ENCODE assay signal across 2 cellular contexts in genomic region chr9:133393399-133393798, GRCh38.
TF ChIP-seq lines count a peak whose summit lies in the region.

No MANE protein-coding gene starts in this region.

TF ChIP-seq in HepG2, 621 proteins besides CTCF, POLR2A, EP300 and RAD21:
- TF ChIP-seq IKZF5 (CRISPR knock-in tag; IDR thresholded peaks at IDR 0.05), result no peak
- TF ChIP-seq CENPBD1 (CRISPR knock-in tag; IDR thresholded peaks at IDR 0.05; ENCODE audit: borderline replicate concordance, low read depth), result no peak
- no peak for TF ChIP-seq MTA3 (CRISPR knock-in tag; IDR thresholded peaks at IDR 0.05)
- TF ChIP-seq KLF15 (CRISPR knock-in tag; IDR thresholded peaks at IDR 0.05; ENCODE audit: borderline replicate concordance), result no peak
- TF ChIP-seq, protein P1, sequence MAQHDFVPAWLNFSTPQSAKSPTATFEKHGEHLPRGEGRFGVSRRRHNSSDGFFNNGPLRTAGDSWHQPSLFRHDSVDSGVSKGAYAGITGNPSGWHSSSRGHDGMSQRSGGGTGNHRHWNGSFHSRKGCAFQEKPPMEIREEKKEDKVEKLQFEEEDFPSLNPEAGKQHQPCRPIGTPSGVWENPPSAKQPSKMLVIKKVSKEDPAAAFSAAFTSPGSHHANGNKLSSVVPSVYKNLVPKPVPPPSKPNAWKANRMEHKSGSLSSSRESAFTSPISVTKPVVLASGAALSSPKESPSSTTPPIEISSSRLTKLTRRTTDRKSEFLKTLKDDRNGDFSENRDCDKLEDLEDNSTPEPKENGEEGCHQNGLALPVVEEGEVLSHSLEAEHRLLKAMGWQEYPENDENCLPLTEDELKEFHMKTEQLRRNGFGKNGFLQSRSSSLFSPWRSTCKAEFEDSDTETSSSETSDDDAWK (CRISPR knock-in tag; IDR thresholded peaks at IDR 0.05), result no peak
- no peak for TF ChIP-seq PHB2 (IDR thresholded peaks at IDR 0.05; ENCODE audit: partially characterized antibody)
- no peak for TF ChIP-seq ZFP36L1 (CRISPR knock-in tag; IDR thresholded peaks at IDR 0.05)
- TF ChIP-seq TGIF2 (CRISPR knock-in tag; IDR thresholded peaks at IDR 0.05), result no peak
TF ChIP-seq in HepG2: peak in this region for 0.

TF ChIP-seq in IMR-90, 13 proteins besides CTCF, POLR2A, EP300 and RAD21:
- TF ChIP-seq CHD1 (IDR thresholded peaks at IDR 0.05; ENCODE audit: low read depth, low read length), result no peak
- no peak for TF ChIP-seq RCOR1 (IDR thresholded peaks at IDR 0.05; ENCODE audit: insufficient replicate concordance, low read length)
- no peak for TF ChIP-seq MXI1 (IDR thresholded peaks at IDR 0.05; ENCODE audit: borderline replicate concordance, low read depth, low read length)
- TF ChIP-seq FOS (IDR thresholded peaks at IDR 0.05; ENCODE audit: low read depth, low read length), result no peak
- TF ChIP-seq NFE2L2 (IDR thresholded peaks at IDR 0.05; ENCODE audit: low read depth, low read length), result no peak
- no peak for TF ChIP-seq RFX5 (IDR thresholded peaks at IDR 0.05; ENCODE audit: low read depth, low read length)
- TF ChIP-seq MAFK (IDR thresholded peaks at IDR 0.05; ENCODE audit: low read depth, low read length), result no peak
- no peak for TF ChIP-seq MAZ (IDR thresholded peaks at IDR 0.05; ENCODE audit: borderline replicate concordance, low read depth, low read length)
- no peak for TF ChIP-seq CEBPB (IDR thresholded peaks at IDR 0.05; ENCODE audit: low read depth, low read length)
- no peak for TF ChIP-seq SMC3 (IDR thresholded peaks at IDR 0.05; ENCODE audit: low read depth, low read length)
- TF ChIP-seq, protein P2, sequence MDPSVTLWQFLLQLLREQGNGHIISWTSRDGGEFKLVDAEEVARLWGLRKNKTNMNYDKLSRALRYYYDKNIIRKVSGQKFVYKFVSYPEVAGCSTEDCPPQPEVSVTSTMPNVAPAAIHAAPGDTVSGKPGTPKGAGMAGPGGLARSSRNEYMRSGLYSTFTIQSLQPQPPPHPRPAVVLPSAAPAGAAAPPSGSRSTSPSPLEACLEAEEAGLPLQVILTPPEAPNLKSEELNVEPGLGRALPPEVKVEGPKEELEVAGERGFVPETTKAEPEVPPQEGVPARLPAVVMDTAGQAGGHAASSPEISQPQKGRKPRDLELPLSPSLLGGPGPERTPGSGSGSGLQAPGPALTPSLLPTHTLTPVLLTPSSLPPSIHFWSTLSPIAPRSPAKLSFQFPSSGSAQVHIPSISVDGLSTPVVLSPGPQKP (IDR thresholded peaks at IDR 0.05; ENCODE audit: borderline replicate concordance, low read depth, low read length), result no peak
- TF ChIP-seq BHLHE40 (IDR thresholded peaks at IDR 0.05; ENCODE audit: low read depth, low read length), result no peak
TF ChIP-seq in IMR-90: peak in this region for 0.
